In genomic region chr14:65226824-65227604, GRCh38 we compare ENCODE assay signal across 15 cellular contexts.
DNase-seq lines count a peak whose midpoint lies in the region; ATAC-seq and TF ChIP-seq lines count a peak whose summit lies in the region.
"Had no signal": no experiment of that assay in that cellular context is flagged by ENCODE, and none has a peak within 500 bp of the region (broad histone marks: within the 10 kb centered on the region; RNA-seq: fewer than 3 reads in every experiment).

No MANE protein-coding gene starts in this region.

- 78% methylated on average over 3 of the region's 7 CpGs; no CpG with 5 or more reads in 1 of the 2 experiments for WGBS in IMR-90 (ENCODE audit: extremely low coverage in 2 of 2, insufficient read length in 1 of 2), 2 experiments

- no peak overlapping the region for H2BK15ac ChIP-seq in IMR-90 (ENCODE audit: low read depth, low read length)

- dilution Hi-C loops in IMR-90 (cut with HindIII; ENCODE audit: low sequenced_read_pairs, unreplicated experiment): no loop called here

- peak overlapping the region; percentile 49; the same call in 1 of the 2 replicates for H2BK20ac ChIP-seq in IMR-90 (ENCODE audit: low read depth, low read length)

- DNase-seq in IMR-90: peak; percentile 62
- DNase-seq in caudate nucleus (lab: John Stamatoyannopoulos, UW): no peak
- DNase-seq in GM20000 (ENCODE audit: low spot score): no peak
- no peak for DNase-seq in middle frontal gyrus (ENCODE audit: extremely low spot score, low spot score)
- no peak for DNase-seq in GM19240 (ENCODE audit: insufficient read length, low spot score)
- no peak for DNase-seq in DMS79 (lab: John Stamatoyannopoulos, UW)
- DNase-seq: DMS 273 treated with DMSO at 0.1 percent for 48 hours; heart left ventricle; NCI-H1694 treated with DMSO at 0.1 percent for 48 hours; nephron progenitor cell; SHP77 treated with DMSO at 0.1 percent for 48 hours; stimulated activated CD4-positive, alpha-beta T cell treated with anti-CD3 and anti-CD28 coated beads, Interleukin-1b, Interleukin-23, amount 100 ng/mL, for 48 hours; testis had no signal

- peak overlapping the region; percentile 52 for H2AK9ac ChIP-seq in IMR-90 (replicated peaks; ENCODE audit: low read depth, low read length, poor library complexity)

- POLR2A ChIA-PET in IMR-90 (lab: Charles Lee; ENCODE audit: unreplicated experiment): interaction anchor here (0.5 to 1.4 kb wide), 2 partner anchors 110 to 185 kb away, joined by 4 to 7 read pairs; no protein-coding TSS in a partner anchor

- 0 out of 2 replicates have a peak overlapping the region, but pooled peaks have one; percentile 2 for H3K18ac ChIP-seq in IMR-90 (ENCODE audit: low read depth, low read length)

- no peak for TF ChIP-seq POLR2A in IMR-90 (IDR thresholded peaks at IDR 0.05; ENCODE audit: low read depth, low read length)

- H4K5ac ChIP-seq in IMR-90 (ENCODE audit: low read depth, low read length): 0 out of 2 replicates have a peak overlapping the region, but pooled peaks have one; percentile 12

- H3K4me3 ChIP-seq in BLaER1 treated with 17β-estradiol and CSF1 and Interleukin-3, amounts not matched to agents 10 nM and 100 nM: no peak overlapping the region
- H3K4me3 ChIP-seq in IMR-90 (ENCODE audit: insufficient read depth, low read depth, low read length) (no peak overlapping the region), mucosa of rectum (ENCODE audit: low read length in 2 of 2) (peak overlapping the region in 1 of 2 donors; percentile 20)
- H3K4me3 ChIP-seq: heart left ventricle, testis had no signal

- no peak overlapping the region for H3K56ac ChIP-seq in IMR-90 (ENCODE audit: extremely low read depth, insufficient read depth, low read length)

- no peak overlapping the region for H3K14ac ChIP-seq in IMR-90 (replicated peaks; ENCODE audit: low read depth, low read length)

- intact Hi-C loops in IMR-90 (cut with micrococcal nuclease): loop anchor here (5.0 kb wide), 1 partner anchor 135 kb away; no protein-coding TSS in a partner anchor

- H3K27me3 ChIP-seq in BLaER1 treated with 17β-estradiol and CSF1 and Interleukin-3, amounts not matched to agents 10 nM and 100 nM: no peaks in the 10 kb centered on the region
- H3K27me3 ChIP-seq in IMR-90 (ENCODE audit: control insufficient read depth, insufficient read depth, low read length) (no peaks in the 10 kb centered on the region), mucosa of rectum (ENCODE audit: control insufficient read depth in 2 of 2, insufficient read depth in 2 of 2, low read length in 2 of 2) (no peaks in the 10 kb centered on the region)
- H3K27me3 ChIP-seq: heart left ventricle, testis had no signal

- no peak overlapping the region for H3K23ac ChIP-seq in IMR-90 (ENCODE audit: low read depth, low read length)

- peaks cover 7% of the 10 kb centered on the region; the same call in 1 of the 2 replicates for H3K9me1 ChIP-seq in IMR-90 (ENCODE audit: insufficient read depth, low read length)

- no peak overlapping the region for H4K8ac ChIP-seq in IMR-90 (ENCODE audit: low read depth in 2 of 2, low read length in 2 of 2)

- H3K79me1 ChIP-seq in IMR-90 (ENCODE audit: low read depth in 1 of 2, low read length in 2 of 2): no peaks in the 10 kb centered on the region

- no TSS peak for BruUV-seq in IMR-90 (replicated peaks; lab: Mats Ljungman, UMichigan)

- H2BK120ac ChIP-seq in IMR-90 (ENCODE audit: low read depth, low read length): no peak overlapping the region; the same call in 1 of the 2 replicates

- peak overlapping the region; percentile 58 to 92 (median 79) for H3K4me2 ChIP-seq in BLaER1 treated with 17β-estradiol and CSF1 and Interleukin-3, amounts not matched to agents 10 nM and 100 nM
- no peak overlapping the region for H3K4me2 ChIP-seq in IMR-90 (ENCODE audit: low read depth, low read length)

- CTCF ChIA-PET in IMR-90 (lab: Yijun Ruan, JAX): interaction anchor here (0.8 kb wide), 1 partner anchor 185 kb away, joined by 3 read pairs; no protein-coding TSS in a partner anchor

- peak overlapping the region in 1 of 11 experiments; percentile 20; a peak in 3 of 22 replicates for H3K27ac ChIP-seq in BLaER1 treated with 17β-estradiol and CSF1 and Interleukin-3, amounts not matched to agents 10 nM and 100 nM
- H3K27ac ChIP-seq in IMR-90 (ENCODE audit: insufficient read depth, low read length) (peak overlapping the region; percentile 17; the same call in 1 of the 2 replicates), caudate nucleus (ENCODE audit: low read depth, low read length) (peak overlapping the region; percentile 94), mucosa of rectum (ENCODE audit: low read depth in 2 of 2, low read length in 2 of 2) (peak overlapping the region; percentile 74 to 82)
- H3K27ac ChIP-seq: testis had no signal

- no peak overlapping the region for H2BK5ac ChIP-seq in IMR-90 (ENCODE audit: low read depth, low read length, poor library complexity, severe bottlenecking)

- in situ Hi-C loops in IMR-90 (cut with MboI; ENCODE audit: low sequenced_read_pairs): no loop called here

- peak overlapping the region; percentile 78 for H2AK5ac ChIP-seq in IMR-90 (ENCODE audit: low read depth, low read length)

- TF ChIP-seq CTCF in IMR-90 (conservative IDR thresholded peaks at IDR 0.05; ENCODE audit: low read depth, low read length) (no peak), GM20000 (IDR thresholded peaks at IDR 0.05; ENCODE audit: extremely low read depth, missing control alignments) (no peak)

- H3K9me3 ChIP-seq in BLaER1 treated with 17β-estradiol and CSF1 and Interleukin-3, amounts not matched to agents 10 nM and 100 nM (replicated peaks in 1 of 11): no peaks in the 10 kb centered on the region
- H3K9me3 ChIP-seq in IMR-90 (ENCODE audit: control insufficient read depth, insufficient read depth, low read length) (no peaks in the 10 kb centered on the region), mucosa of rectum (ENCODE audit: control insufficient read depth in 2 of 2, low read length in 2 of 2) (no peaks in the 10 kb centered on the region)
- H3K9me3 ChIP-seq: heart left ventricle, testis had no signal

- H3K9ac ChIP-seq in BLaER1 treated with 17β-estradiol and CSF1 and Interleukin-3, amounts not matched to agents 10 nM and 100 nM: no peak overlapping the region
- H3K9ac ChIP-seq in IMR-90 (ENCODE audit: low read depth, low read length) (no peak overlapping the region), mucosa of rectum (ENCODE audit: low read depth in 1 of 2, low read length in 2 of 2) (peak overlapping the region; percentile 14 to 27)

- H3K36me3 ChIP-seq in BLaER1 treated with 17β-estradiol and CSF1 and Interleukin-3, amounts not matched to agents 10 nM and 100 nM: no peaks in the 10 kb centered on the region
- no peaks in the 10 kb centered on the region for H3K36me3 ChIP-seq in IMR-90 (ENCODE audit: control insufficient read depth, insufficient read depth, low read length)
- no peaks in the 10 kb centered on the region for H3K36me3 ChIP-seq in mucosa of rectum (ENCODE audit: control insufficient read depth in 2 of 2, insufficient read depth in 2 of 2, low read length in 2 of 2)
- H3K36me3 ChIP-seq: heart left ventricle had no signal

- TF ChIP-seq RAD21 in IMR-90 (IDR thresholded peaks at IDR 0.05; ENCODE audit: low read length): no peak

- peak overlapping the region; percentile 59 for H2AFZ ChIP-seq in IMR-90 (replicated peaks; ENCODE audit: low read length, poor library complexity)

- H4K91ac ChIP-seq in IMR-90 (ENCODE audit: insufficient read depth, low read depth, low read length): no peak overlapping the region

- peak overlapping the region; percentile 5; the same call in 1 of the 2 replicates for H3K4ac ChIP-seq in IMR-90 (ENCODE audit: low read depth, low read length)

- ATAC-seq in IMR-90 (ENCODE audit: low read depth): peak; percentile 36
- ATAC-seq: heart left ventricle had no signal

- H4K20me1 ChIP-seq in BLaER1 treated with 17β-estradiol and CSF1 and Interleukin-3, amounts not matched to agents 10 nM and 100 nM: no peaks in the 10 kb centered on the region
- no peaks in the 10 kb centered on the region for H4K20me1 ChIP-seq in IMR-90 (ENCODE audit: insufficient read depth, low read length)

- H3K4me1 ChIP-seq in BLaER1 treated with 17β-estradiol and CSF1 and Interleukin-3, amounts not matched to agents 10 nM and 100 nM: peaks cover 59 to 84% (median 78%) of the 10 kb centered on the region in 10 experiments
- H3K4me1 ChIP-seq in IMR-90 (ENCODE audit: control insufficient read depth, insufficient read depth, low read length) (peaks cover 10% of the 10 kb centered on the region), mucosa of rectum (ENCODE audit: control insufficient read depth in 2 of 2, insufficient read depth in 2 of 2, low read length in 2 of 2) (peaks cover 40 to 43% of the 10 kb centered on the region in 2 donors)

TF ChIP-seq in IMR-90, 13 proteins besides CTCF, POLR2A, EP300 and RAD21:
- TF ChIP-seq BHLHE40 (IDR thresholded peaks at IDR 0.05; ENCODE audit: low read depth, low read length) (no peak), SMC3 (IDR thresholded peaks at IDR 0.05; ENCODE audit: low read depth, low read length) (no peak), NFE2L2 (IDR thresholded peaks at IDR 0.05; ENCODE audit: low read depth, low read length) (no peak), ELK1 (IDR thresholded peaks at IDR 0.05; ENCODE audit: borderline replicate concordance, low read depth, low read length) (no peak), CEBPB (IDR thresholded peaks at IDR 0.05; ENCODE audit: low read depth, low read length) (peak; percentile 96), RCOR1 (IDR thresholded peaks at IDR 0.05; ENCODE audit: insufficient replicate concordance, low read length) (no peak)
TF ChIP-seq in IMR-90: peak in this region for 1.

Comparison
In these comparisons a context has a peak if more than half of its experiments do, and no peak if none do; other contexts are left out.
1. H3K9ac ChIP-seq: peak in mucosa of rectum (2 of 2); none in BLaER1 treated with 17β-estradiol and CSF1 and Interleukin-3, amounts not matched to agents 10 nM and 100 nM (0 of 11) and IMR-90 (single experiment).